1 cellular context compared by ENCODE assay signal in genomic region chr16:87366930-87367329, GRCh38.
TF ChIP-seq lines count a peak whose summit lies in the region.

No MANE protein-coding gene starts in this region.

TF ChIP-seq in K562, 482 proteins besides CTCF, POLR2A, EP300 and RAD21:
- TF ChIP-seq ZNF121 (CRISPR knock-in tag; conservative IDR thresholded peaks at IDR 0.05): peak; percentile 72
- no peak for TF ChIP-seq STAG1 (CRISPR knock-in tag; IDR thresholded peaks at IDR 0.05; ENCODE audit: borderline replicate concordance)
TF ChIP-seq in K562: peak in this region for 1.
